ENCODE assay signal across 1 cellular context in the genomic region with DNA sequence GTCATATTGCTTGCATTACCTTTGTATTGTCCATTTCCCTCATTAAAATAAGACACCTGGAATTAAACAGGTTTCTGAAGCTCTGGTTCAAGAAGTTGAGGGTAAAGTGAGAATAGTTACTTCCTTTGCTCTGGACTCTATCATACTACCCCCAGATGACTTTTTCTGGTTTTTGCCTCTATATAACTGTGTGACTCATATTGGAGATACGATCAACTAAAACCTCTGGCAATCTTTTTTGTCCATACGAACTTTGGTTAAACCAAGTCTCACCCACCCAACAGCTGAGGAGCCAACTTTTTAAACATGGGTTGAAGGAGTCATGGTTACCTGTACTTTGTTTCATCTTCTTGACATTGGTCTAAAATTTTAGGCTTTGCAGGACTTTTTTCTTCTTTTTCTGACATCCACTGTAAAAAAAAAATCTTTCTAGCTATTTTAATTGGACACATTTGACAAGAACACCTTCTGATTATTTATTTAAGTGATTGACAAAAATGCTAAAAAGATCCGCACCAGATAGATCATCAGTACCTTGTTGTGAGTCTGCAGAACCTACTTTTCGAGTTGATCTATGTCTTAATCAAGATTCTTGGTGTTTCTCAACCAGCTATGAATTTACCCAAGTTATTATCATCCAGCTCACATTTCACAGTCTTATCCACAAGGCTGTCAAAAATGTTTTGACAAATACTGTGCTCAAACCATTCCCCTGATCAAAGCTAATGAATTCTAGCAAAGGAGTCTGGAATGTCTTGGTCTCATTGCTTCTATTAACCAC.
TF ChIP-seq lines count a peak whose summit lies in the region.

No MANE protein-coding gene starts in this region.

TF ChIP-seq in K562, 482 proteins besides CTCF, POLR2A, EP300 and RAD21 (continued from another document and continues in another):
- TF ChIP-seq, protein P1, sequence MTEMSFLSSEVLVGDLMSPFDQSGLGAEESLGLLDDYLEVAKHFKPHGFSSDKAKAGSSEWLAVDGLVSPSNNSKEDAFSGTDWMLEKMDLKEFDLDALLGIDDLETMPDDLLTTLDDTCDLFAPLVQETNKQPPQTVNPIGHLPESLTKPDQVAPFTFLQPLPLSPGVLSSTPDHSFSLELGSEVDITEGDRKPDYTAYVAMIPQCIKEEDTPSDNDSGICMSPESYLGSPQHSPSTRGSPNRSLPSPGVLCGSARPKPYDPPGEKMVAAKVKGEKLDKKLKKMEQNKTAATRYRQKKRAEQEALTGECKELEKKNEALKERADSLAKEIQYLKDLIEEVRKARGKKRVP (CRISPR knock-in tag; IDR thresholded peaks at IDR 0.05), result no peak
- TF ChIP-seq HNRNPL (IDR thresholded peaks at IDR 0.05; ENCODE audit: low read depth, low read length) (no peak), HNRNPUL1 (IDR thresholded peaks at IDR 0.05; ENCODE audit: low read length) (no peak), IRF9 (tag; IDR thresholded peaks at IDR 0.05) (no peak), KLF10 (CRISPR knock-in tag; IDR thresholded peaks at IDR 0.05) (no peak), HSF4 (CRISPR knock-in tag; IDR thresholded peaks at IDR 0.05; ENCODE audit: borderline replicate concordance) (no peak), CBFA2T3 (IDR thresholded peaks at IDR 0.05) (peak; percentile 81), KLF16 (IDR thresholded peaks at IDR 0.05) (no peak), ZNF57 (CRISPR knock-in tag; IDR thresholded peaks at IDR 0.05) (no peak), PHB (CRISPR knock-in tag; IDR thresholded peaks at IDR 0.05) (no peak), RNF2 (IDR thresholded peaks at IDR 0.05) (no peak), TFAM (CRISPR knock-in tag; conservative IDR thresholded peaks at IDR 0.05) (no peak), MTA3 (IDR thresholded peaks at IDR 0.05; ENCODE audit: borderline replicate concordance) (no peak), MAFG (tag; conservative IDR thresholded peaks at IDR 0.05) (no peak), ZC3H8 (IDR thresholded peaks at IDR 0.05) (no peak), FOXK1 (CRISPR knock-in tag; IDR thresholded peaks at IDR 0.05; ENCODE audit: borderline replicate concordance) (no peak), TAF7 (tag; IDR thresholded peaks at IDR 0.05) (no peak), HDAC3 (IDR thresholded peaks at IDR 0.05; ENCODE audit: borderline replicate concordance, partially characterized antibody) (no peak), ZNF785 (CRISPR knock-in tag; IDR thresholded peaks at IDR 0.05) (no peak), PATZ1 (CRISPR knock-in tag; IDR thresholded peaks at IDR 0.05; ENCODE audit: borderline replicate concordance) (no peak), ZNF282 (CRISPR knock-in tag; IDR thresholded peaks at IDR 0.05) (no peak), ATF3 (IDR thresholded peaks at IDR 0.05) (peak; percentile 77), ATF3 (CRISPR knock-in tag; conservative IDR thresholded peaks at IDR 0.05) (no peak), ZNF395 (CRISPR knock-in tag; IDR thresholded peaks at IDR 0.05) (no peak), NONO (IDR thresholded peaks at IDR 0.05; ENCODE audit: low read depth in 2 of 2, low read length in 1 of 2) (no peak), HBP1 (CRISPR knock-in tag; IDR thresholded peaks at IDR 0.05) (no peak), TEAD2 (tag; IDR thresholded peaks at IDR 0.05) (no peak), CBFA2T2 (conservative IDR thresholded peaks at IDR 0.05) (peak; percentile 61), ZFP1 (CRISPR knock-in tag; IDR thresholded peaks at IDR 0.05) (no peak), MNT (conservative IDR thresholded peaks at IDR 0.05) (no peak), ZNF354B (CRISPR knock-in tag; IDR thresholded peaks at IDR 0.05) (no peak), RCOR1 (IDR thresholded peaks at IDR 0.05; ENCODE audit: borderline replicate concordance in 1 of 2, low read depth in 2 of 2, low read length in 2 of 2) (peak in 1 of 2 experiments; percentile 70; a peak in 1 of 4 replicates), ZNF518B (CRISPR knock-in tag; IDR thresholded peaks at IDR 0.05) (no peak)
- TF ChIP-seq, protein P2, sequence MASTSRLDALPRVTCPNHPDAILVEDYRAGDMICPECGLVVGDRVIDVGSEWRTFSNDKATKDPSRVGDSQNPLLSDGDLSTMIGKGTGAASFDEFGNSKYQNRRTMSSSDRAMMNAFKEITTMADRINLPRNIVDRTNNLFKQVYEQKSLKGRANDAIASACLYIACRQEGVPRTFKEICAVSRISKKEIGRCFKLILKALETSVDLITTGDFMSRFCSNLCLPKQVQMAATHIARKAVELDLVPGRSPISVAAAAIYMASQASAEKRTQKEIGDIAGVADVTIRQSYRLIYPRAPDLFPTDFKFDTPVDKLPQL (IDR thresholded peaks at IDR 0.05; ENCODE audit: extremely low read depth, insufficient read length), result no peak
- TF ChIP-seq, protein P3, sequence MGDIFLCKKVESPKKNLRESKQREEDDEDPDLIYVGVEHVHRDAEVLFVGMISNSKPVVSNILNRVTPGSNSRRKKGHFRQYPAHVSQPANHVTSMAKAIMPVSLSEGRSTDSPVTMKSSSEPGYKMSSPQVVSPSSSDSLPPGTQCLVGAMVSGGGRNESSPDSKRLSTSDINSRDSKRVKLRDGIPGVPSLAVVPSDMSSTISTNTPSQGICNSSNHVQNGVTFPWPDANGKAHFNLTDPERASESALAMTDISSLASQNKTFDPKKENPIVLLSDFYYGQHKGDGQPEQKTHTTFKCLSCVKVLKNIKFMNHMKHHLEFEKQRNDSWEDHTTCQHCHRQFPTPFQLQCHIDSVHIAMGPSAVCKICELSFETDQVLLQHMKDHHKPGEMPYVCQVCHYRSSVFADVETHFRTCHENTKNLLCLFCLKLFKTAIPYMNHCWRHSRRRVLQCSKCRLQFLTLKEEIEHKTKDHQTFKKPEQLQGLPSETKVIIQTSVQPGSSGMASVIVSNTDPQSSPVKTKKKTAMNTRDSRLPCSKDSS (IDR thresholded peaks at IDR 0.05; ENCODE audit: low read depth, partially characterized antibody), result no peak
- TF ChIP-seq, protein P4, sequence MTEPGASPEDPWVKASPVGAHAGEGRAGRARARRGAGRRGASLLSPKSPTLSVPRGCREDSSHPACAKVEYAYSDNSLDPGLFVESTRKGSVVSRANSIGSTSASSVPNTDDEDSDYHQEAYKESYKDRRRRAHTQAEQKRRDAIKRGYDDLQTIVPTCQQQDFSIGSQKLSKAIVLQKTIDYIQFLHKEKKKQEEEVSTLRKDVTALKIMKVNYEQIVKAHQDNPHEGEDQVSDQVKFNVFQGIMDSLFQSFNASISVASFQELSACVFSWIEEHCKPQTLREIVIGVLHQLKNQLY (CRISPR knock-in tag; conservative IDR thresholded peaks at IDR 0.05), result no peak
- TF ChIP-seq, protein P5, sequence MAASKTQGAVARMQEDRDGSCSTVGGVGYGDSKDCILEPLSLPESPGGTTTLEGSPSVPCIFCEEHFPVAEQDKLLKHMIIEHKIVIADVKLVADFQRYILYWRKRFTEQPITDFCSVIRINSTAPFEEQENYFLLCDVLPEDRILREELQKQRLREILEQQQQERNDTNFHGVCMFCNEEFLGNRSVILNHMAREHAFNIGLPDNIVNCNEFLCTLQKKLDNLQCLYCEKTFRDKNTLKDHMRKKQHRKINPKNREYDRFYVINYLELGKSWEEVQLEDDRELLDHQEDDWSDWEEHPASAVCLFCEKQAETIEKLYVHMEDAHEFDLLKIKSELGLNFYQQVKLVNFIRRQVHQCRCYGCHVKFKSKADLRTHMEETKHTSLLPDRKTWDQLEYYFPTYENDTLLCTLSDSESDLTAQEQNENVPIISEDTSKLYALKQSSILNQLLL (CRISPR knock-in tag; IDR thresholded peaks at IDR 0.05; ENCODE audit: borderline replicate concordance), result no peak
- TF ChIP-seq, protein P6, sequence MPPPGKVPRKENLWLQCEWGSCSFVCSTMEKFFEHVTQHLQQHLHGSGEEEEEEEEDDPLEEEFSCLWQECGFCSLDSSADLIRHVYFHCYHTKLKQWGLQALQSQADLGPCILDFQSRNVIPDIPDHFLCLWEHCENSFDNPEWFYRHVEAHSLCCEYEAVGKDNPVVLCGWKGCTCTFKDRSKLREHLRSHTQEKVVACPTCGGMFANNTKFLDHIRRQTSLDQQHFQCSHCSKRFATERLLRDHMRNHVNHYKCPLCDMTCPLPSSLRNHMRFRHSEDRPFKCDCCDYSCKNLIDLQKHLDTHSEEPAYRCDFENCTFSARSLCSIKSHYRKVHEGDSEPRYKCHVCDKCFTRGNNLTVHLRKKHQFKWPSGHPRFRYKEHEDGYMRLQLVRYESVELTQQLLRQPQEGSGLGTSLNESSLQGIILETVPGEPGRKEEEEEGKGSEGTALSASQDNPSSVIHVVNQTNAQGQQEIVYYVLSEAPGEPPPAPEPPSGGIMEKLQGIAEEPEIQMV (tag; conservative IDR thresholded peaks at IDR 0.05; ENCODE audit: low read depth), result no peak
